Comparison of ENCODE assay signal across 9 cellular contexts in genomic region chr11:67057410-67057757, GRCh38. TPM values are rescaled to one million over a fixed set of nuclear protein-coding genes. Genes with fewer than 3 reads are reported as not detected.
DNase-seq lines count a peak whose midpoint lies in the region; ATAC-seq and TF ChIP-seq lines count a peak whose summit lies in the region.
"Had no signal": no experiment of that assay in that cellular context is flagged by ENCODE, and none has a peak within 500 bp of the region (broad histone marks: within the 10 kb centered on the region; RNA-seq: fewer than 3 reads in every experiment).

No MANE protein-coding gene starts in this region.

- H3K27me3 ChIP-seq in mesenchymal stem cell (ENCODE audit: control insufficient read depth in 1 of 2, insufficient read depth in 1 of 2, low read length in 2 of 2) (peaks cover 0 to 8% of the 10 kb centered on the region in 2 experiments), upper lobe of right lung (no peaks in the 10 kb centered on the region)

- no peak overlapping the region for H2BK120ac ChIP-seq in mesenchymal stem cell (ENCODE audit: low read depth, low read length)

- peaks cover 14% of the 10 kb centered on the region for H3K4me1 Mint-ChIP-seq in activated naive CD4-positive, alpha-beta T cell treated with anti-CD3 and anti-CD28 coated beads for 36 hours (ENCODE audit: low read depth)

- no peaks in the 10 kb centered on the region for H3K27me3 Mint-ChIP-seq in activated naive CD4-positive, alpha-beta T cell treated with anti-CD3 and anti-CD28 coated beads for 36 hours (ENCODE audit: low read depth)

- H3K4me1 ChIP-seq in mesenchymal stem cell (ENCODE audit: control insufficient read depth, insufficient read depth, low read depth, low read length) (peaks cover 50% of the 10 kb centered on the region), upper lobe of right lung (peaks cover 17% of the 10 kb centered on the region)

- no peak for ATAC-seq in upper lobe of right lung
- ATAC-seq in HG03460 (IDR thresholded peaks at IDR 0.05; ENCODE audit: unreplicated experiment): no peak

- no peak for TF ChIP-seq CTCF in upper lobe of right lung (IDR thresholded peaks at IDR 0.05)

- no peak overlapping the region for H3K4ac ChIP-seq in mesenchymal stem cell (ENCODE audit: low read depth in 1 of 2, low read length in 2 of 2)

- CTCF ChIA-PET in activated naive CD4-positive, alpha-beta T cell treated with anti-CD3 and anti-CD28 coated beads for 36 hours (lab: Charles Lee): interaction anchor here (1.2 to 7.9 kb wide), 2 partner anchors 15 to 325 kb away, joined by 4 to 94 read pairs; no protein-coding TSS in a partner anchor

- no peak for DNase-seq in activated naive CD4-positive, alpha-beta T cell treated with anti-CD3 and anti-CD28 coated beads for 36 hours
- DNase-seq in activated naive CD4-positive, alpha-beta T cell treated with Interleukin-2 at 50 U/mL for 16 hours: no peak
- peak; percentile 20 for DNase-seq in dermis blood vessel endothelial cell
- no peak for DNase-seq in mesenchymal stem cell
- DNase-seq in upper lobe of right lung: no peak
- no peak for DNase-seq in stimulated activated CD4-positive, alpha-beta T cell treated with anti-CD3 and anti-CD28 coated beads, Interleukin-4, amount 100 ng/mL, for 1 hour
- no peak for DNase-seq in NCI-H82 (lab: John Stamatoyannopoulos, UW)
- DNase-seq: NCI-H526 treated with DMSO at 0.1 percent for 48 hours had no signal

- no peak overlapping the region for H3K27ac Mint-ChIP-seq in activated naive CD4-positive, alpha-beta T cell treated with anti-CD3 and anti-CD28 coated beads for 36 hours

- peaks cover 6% of the 10 kb centered on the region for H3K79me1 ChIP-seq in mesenchymal stem cell (replicated peaks; ENCODE audit: low read length, poor library complexity, severe bottlenecking)

- H4K91ac ChIP-seq in mesenchymal stem cell (ENCODE audit: low read length): no peak overlapping the region

- H4K8ac ChIP-seq in mesenchymal stem cell (ENCODE audit: low read length): no peak overlapping the region

- H3K4me3 ChIP-seq in mesenchymal stem cell (ENCODE audit: insufficient read depth in 1 of 2, low read depth in 1 of 2, low read length in 2 of 2) (peak overlapping the region in 1 of 2 experiments; percentile 83), upper lobe of right lung (peak overlapping the region; percentile 63)

- H3K9me3 ChIP-seq in mesenchymal stem cell (ENCODE audit: control insufficient read depth, low read length): no peaks in the 10 kb centered on the region
- H3K9me3 ChIP-seq in upper lobe of right lung: no peaks in the 10 kb centered on the region

- H3K4me3 Mint-ChIP-seq in activated naive CD4-positive, alpha-beta T cell treated with anti-CD3 and anti-CD28 coated beads for 36 hours: peak overlapping the region; percentile 50

- H3K18ac ChIP-seq in mesenchymal stem cell (ENCODE audit: low read depth in 1 of 2, low read length in 2 of 2): no peak overlapping the region

- no peak overlapping the region for H2BK5ac ChIP-seq in mesenchymal stem cell (ENCODE audit: low read depth, low read length, poor library complexity, severe bottlenecking)

- intact Hi-C loops in activated naive CD4-positive, alpha-beta T cell treated with anti-CD3 and anti-CD28 coated beads for 36 hours (cut with micrococcal nuclease): no loop called here
- intact Hi-C loops in upper lobe of right lung (cut with DNase I): no loop called here

- no peak overlapping the region for H2AFZ ChIP-seq in mesenchymal stem cell (ENCODE audit: low read depth, low read length)

- H3K9me3 Mint-ChIP-seq in activated naive CD4-positive, alpha-beta T cell treated with anti-CD3 and anti-CD28 coated beads for 36 hours: no peaks in the 10 kb centered on the region

- no peak overlapping the region for H3K23ac ChIP-seq in mesenchymal stem cell (ENCODE audit: low read length in 2 of 2)

- peak overlapping the region; percentile 82 for H3K9ac ChIP-seq in mesenchymal stem cell (ENCODE audit: low read length)

- H3K36me3 ChIP-seq in mesenchymal stem cell (ENCODE audit: control insufficient read depth in 1 of 2, insufficient read depth in 2 of 2, low read depth in 1 of 2, low read length in 2 of 2) (peaks cover 0 to 7% of the 10 kb centered on the region in 2 experiments), upper lobe of right lung (no peaks in the 10 kb centered on the region)

- no peaks in the 10 kb centered on the region for H3K36me3 Mint-ChIP-seq in activated naive CD4-positive, alpha-beta T cell treated with anti-CD3 and anti-CD28 coated beads for 36 hours (ENCODE audit: low read depth)

- peak overlapping the region; percentile 64 for H2AK5ac ChIP-seq in mesenchymal stem cell (ENCODE audit: low read length, severe bottlenecking)

- WGBS in mesenchymal stem cell: 87% methylated on average over 7 of the region's 8 CpGs

- H3K27ac ChIP-seq in mesenchymal stem cell (ENCODE audit: low read length, poor library complexity, severe bottlenecking): no peak overlapping the region
- peak overlapping the region; percentile 63 for H3K27ac ChIP-seq in upper lobe of right lung

- H3K14ac ChIP-seq in mesenchymal stem cell (ENCODE audit: low read length in 2 of 2): no peak overlapping the region

- peak overlapping the region; percentile 62 for H3K4me2 ChIP-seq in mesenchymal stem cell (ENCODE audit: low read length, poor library complexity, severe bottlenecking)

- no peak overlapping the region for H2BK15ac ChIP-seq in mesenchymal stem cell (ENCODE audit: low read depth, poor library complexity, severe bottlenecking)

- no peak overlapping the region for H2BK12ac ChIP-seq in mesenchymal stem cell (ENCODE audit: low read length in 2 of 2)

RNA-seq across cellular contexts. Expression of gene RHOD, which starts 0.7 kb away (rescaled TPM):
- under 1 TPM; 0.64 to 0.98 TPM for total RNA-seq in activated naive CD4-positive, alpha-beta T cell treated with anti-CD3 and anti-CD28 coated beads for 36 hours
- total RNA-seq in dermis blood vessel endothelial cell: 15.4 and 24.5 TPM in 2 replicates
- polyA plus RNA-seq in mesenchymal stem cell (2013, experiment 1 of 2): 2.8 TPM
- 2.7 TPM for polyA plus RNA-seq in mesenchymal stem cell (2013, experiment 2 of 2)
- total RNA-seq in upper lobe of right lung: 16.7 TPM

RNA-seq across cellular contexts. Expression of gene SYT12, which starts 34.5 kb away (rescaled TPM):
- not detected for total RNA-seq in activated naive CD4-positive, alpha-beta T cell treated with anti-CD3 and anti-CD28 coated beads for 36 hours
- 0.09 and 0.17 TPM in 2 replicates for total RNA-seq in dermis blood vessel endothelial cell
- polyA plus RNA-seq in mesenchymal stem cell (2013, experiment 1 of 2): not detected
- not detected for polyA plus RNA-seq in mesenchymal stem cell (2013, experiment 2 of 2)
- total RNA-seq in upper lobe of right lung: not detected
